In genomic region chr1:55309053-55309452, GRCh38 we compare ENCODE assay signal across 24 cellular contexts.
DNase-seq lines count a peak whose midpoint lies in the region; ATAC-seq and TF ChIP-seq lines count a peak whose summit lies in the region.
"Had no signal": no experiment of that assay in that cellular context is flagged by ENCODE, and none has a peak within 500 bp of the region (broad histone marks: within the 10 kb centered on the region; RNA-seq: fewer than 3 reads in every experiment).

No MANE protein-coding gene starts in this region.

- H3K27me3 ChIP-seq in lower lobe of right lung (ENCODE audit: low read depth), result no peaks in the 10 kb centered on the region
- H3K27me3 ChIP-seq: spleen had no signal

- TF ChIP-seq CTCF in lower lobe of right lung (IDR thresholded peaks at IDR 0.05), result no peak

- intact Hi-C loops in lower lobe of right lung (cut with DNase I) (no loop called here), Right ventricle myocardium superior (cut with DNase I) (no loop called here)

- H3K36me3 ChIP-seq in lower lobe of right lung, result no peaks in the 10 kb centered on the region
- H3K36me3 ChIP-seq: heart left ventricle, spleen, thoracic aorta had no signal

- no peaks in the 10 kb centered on the region for H3K9me3 ChIP-seq in lower lobe of right lung
- H3K9me3 ChIP-seq: heart left ventricle, spleen, thoracic aorta had no signal

- peaks cover 9% of the 10 kb centered on the region for H3K4me1 ChIP-seq in lower lobe of right lung

- peak; percentile 11 to 14 for ATAC-seq in lower lobe of right lung
- ATAC-seq in Right ventricle myocardium superior (ENCODE audit: poor library complexity), result no peak
- ATAC-seq in HG03095 (IDR thresholded peaks at IDR 0.05; ENCODE audit: unreplicated experiment), result no peak
- no peak for ATAC-seq in GM18498 (IDR thresholded peaks at IDR 0.05; ENCODE audit: unreplicated experiment)
- ATAC-seq: activated CD4-positive, CD25-positive, alpha-beta regulatory T cell treated with anti-CD3 and anti-CD28 coated beads, Interleukin-2, amount 50 U/mL, for 24 hours; GM23338; heart left ventricle; K562; left cardiac atrium; naive thymus-derived CD8-positive, alpha-beta T cell had no signal

- no peak overlapping the region for H3K4me3 ChIP-seq in lower lobe of right lung
- H3K4me3 ChIP-seq: coronary artery, GM23338, heart left ventricle, K562, PC-9, spleen, thoracic aorta had no signal

- peak; percentile 77 for DNase-seq in LHCN-M2 (ENCODE audit: low read depth)
- DNase-seq in brain pericyte (ENCODE audit: low read depth, low spot score), result peak; percentile 34
- DNase-seq in lower lobe of right lung, result no peak
- no peak for DNase-seq in Right ventricle myocardium superior
- no peak for DNase-seq in cortex of kidney (lab: John Stamatoyannopoulos, UW)
- DNase-seq: activated CD4-positive, alpha-beta memory T cell treated with anti-CD3 and anti-CD28 coated beads for 36 hours; activated CD8-positive, alpha-beta memory T cell treated with anti-CD3 and anti-CD28 coated beads, Interleukin-2, amount 50 U/mL, for 48 hours; CD8-positive, alpha-beta memory T cell; GDM1; heart left ventricle; left cardiac atrium; naive thymus-derived CD8-positive, alpha-beta T cell; PC-9; retina; spleen; stimulated activated CD4-positive, alpha-beta T cell treated with anti-CD3 and anti-CD28 coated beads, Interleukin-4, amount 100 ng/mL, for 24 hours; stimulated activated naive CD4-positive, alpha-beta T cell had no signal

- no peak overlapping the region for H3K27ac ChIP-seq in lower lobe of right lung
- H3K27ac ChIP-seq: coronary artery, heart left ventricle, PC-9, spleen, thoracic aorta had no signal

Comparison
In these comparisons a context has a peak if more than half of its experiments do, and no peak if none do; other contexts are left out.
1. DNase-seq: peak in LHCN-M2 (single experiment) and brain pericyte (single experiment); none in lower lobe of right lung (single experiment), Right ventricle myocardium superior (single experiment) and cortex of kidney (single experiment).
2. ATAC-seq: peak in lower lobe of right lung (2 of 2); none in Right ventricle myocardium superior (single experiment), HG03095 (single experiment) and GM18498 (single experiment).